In the genomic region with DNA sequence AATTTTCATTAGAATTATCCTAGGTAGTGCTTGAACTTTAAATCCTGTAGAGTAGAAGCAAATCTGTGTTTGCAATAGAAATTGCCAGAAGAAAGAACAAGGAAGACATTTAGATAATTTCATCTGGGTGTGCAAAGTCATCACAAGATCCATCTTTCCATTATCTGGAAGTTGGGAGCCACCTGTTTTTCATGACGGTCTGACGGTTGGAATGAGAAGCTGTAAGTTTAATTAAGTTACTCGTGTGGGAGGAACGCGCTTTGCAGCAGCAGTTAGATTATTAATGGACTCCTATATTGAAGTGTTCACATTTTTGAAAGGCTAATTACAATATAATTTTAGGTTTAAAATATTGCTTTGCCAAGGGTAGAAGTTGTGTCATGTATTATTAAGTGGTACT, we compare ENCODE assay signal across 25 cellular contexts.
A peak's percentile ranks its signal among the peaks of the same experiment; 100 is the strongest.
DNase-seq lines count a peak whose midpoint lies in the region; ATAC-seq and TF ChIP-seq lines count a peak whose summit lies in the region.
"Had no signal": no experiment of that assay in that cellular context is flagged by ENCODE, and none has a peak within 500 bp of the region (broad histone marks: within the 10 kb centered on the region; RNA-seq: fewer than 3 reads in every experiment).

No MANE protein-coding gene starts in this region.

- H3K4me2 ChIP-seq in SK-N-SH: no peak overlapping the region
- H3K4me2 ChIP-seq: A549, BLaER1 had no signal

- H3K36me3 ChIP-seq in BE2C: no peaks in the 10 kb centered on the region
- H3K36me3 ChIP-seq in SK-N-SH (replicated peaks in 1 of 2; ENCODE audit: control insufficient read depth in 1 of 2, insufficient read depth in 2 of 2, low read length in 1 of 2): no peaks in the 10 kb centered on the region
- H3K36me3 ChIP-seq: BLaER1 had no signal

- H3K4me3 ChIP-seq in BE2C (ENCODE audit: low read depth, low read length): no peak overlapping the region; the same call in 1 of the 2 replicates
- H3K4me3 ChIP-seq in SK-N-SH (ENCODE audit: low read depth in 2 of 2, low read length in 1 of 2): no peak overlapping the region
- H3K4me3 ChIP-seq: A549, BLaER1, GM12878 had no signal

- TF ChIP-seq CTCF in BE2C (IDR thresholded peaks at IDR 0.05; ENCODE audit: low read depth, low read length): 0 out of 2 replicates have a peak, but pooled peaks have one; percentile 5
- no peak for TF ChIP-seq CTCF in SK-N-SH (IDR thresholded peaks at IDR 0.05)
- TF ChIP-seq CTCF in GM13976 (IDR thresholded peaks at IDR 0.05; ENCODE audit: borderline replicate concordance, control extremely low read depth, extremely low read depth, insufficient read depth, missing control alignments): no peak

- no peaks in the 10 kb centered on the region for H3K79me2 ChIP-seq in SK-N-SH (ENCODE audit: insufficient read depth)

- H3K4me3 Mint-ChIP-seq in natural killer cell treated with Interleukin-12 subunit alpha and Interleukin-12 subunit beta and Interleukin-15 and Interleukin-18, amount 100 ng/mL, for 72 hours: no peak overlapping the region
- H3K4me3 Mint-ChIP-seq: B cell; CD14-positive monocyte; CD4-positive, alpha-beta memory T cell; CD4-positive, CD25-positive, alpha-beta regulatory T cell; CD8-positive, alpha-beta memory T cell had no signal

- no peaks in the 10 kb centered on the region for H3K36me3 Mint-ChIP-seq in natural killer cell treated with Interleukin-12 subunit alpha and Interleukin-12 subunit beta and Interleukin-15 and Interleukin-18, amount 100 ng/mL, for 72 hours
- H3K36me3 Mint-ChIP-seq: CD14-positive monocyte; CD4-positive, alpha-beta memory T cell; CD4-positive, CD25-positive, alpha-beta regulatory T cell; CD8-positive, alpha-beta memory T cell had no signal

- POLR2A ChIA-PET in SK-N-SH (lab: Yijun Ruan, JAX): no interaction called here

- in situ Hi-C loops in GM13976 (cut with MboI; ENCODE audit: low sequenced_read_pairs, unreplicated experiment): no loop called here

- H3K27ac Mint-ChIP-seq in natural killer cell treated with Interleukin-12 subunit alpha and Interleukin-12 subunit beta and Interleukin-15 and Interleukin-18, amount 100 ng/mL, for 72 hours: no peak overlapping the region
- H3K27ac Mint-ChIP-seq: B cell; CD14-positive monocyte; CD4-positive, alpha-beta memory T cell; CD8-positive, alpha-beta memory T cell had no signal

- H4K20me1 ChIP-seq in SK-N-SH (ENCODE audit: insufficient read depth): no peaks in the 10 kb centered on the region
- H4K20me1 ChIP-seq: BLaER1 had no signal

- no peaks in the 10 kb centered on the region for H3K4me1 Mint-ChIP-seq in natural killer cell treated with Interleukin-12 subunit alpha and Interleukin-12 subunit beta and Interleukin-15 and Interleukin-18, amount 100 ng/mL, for 72 hours (ENCODE audit: low read depth in 2 of 2)
- H3K4me1 Mint-ChIP-seq: B cell; CD14-positive monocyte; CD4-positive, alpha-beta memory T cell; CD4-positive, CD25-positive, alpha-beta regulatory T cell; CD8-positive, alpha-beta memory T cell had no signal

- H3K27ac ChIP-seq in SK-N-SH (ENCODE audit: low read depth in 2 of 2, low read length in 1 of 2): no peak overlapping the region
- H3K27ac ChIP-seq: 22Rv1, A549, BLaER1 had no signal

- WGBS in SK-N-SH (ENCODE audit: low lambda C conversion rate): 8% methylated on average over 5 of the region's 5 CpGs

- TF ChIP-seq EP300 in SK-N-SH (IDR thresholded peaks at IDR 0.05; ENCODE audit: borderline replicate concordance in 1 of 2, low read depth in 1 of 2, low read length in 1 of 2): peak in 1 of 2 experiments; percentile 55; a peak in 1 of 4 replicates

- TF ChIP-seq RAD21 in SK-N-SH (IDR thresholded peaks at IDR 0.05; ENCODE audit: low read length): 0 out of 2 replicates have a peak, but pooled peaks have one; percentile 6

- H3K4me1 ChIP-seq in BE2C (peaks cover 9% of the 10 kb centered on the region), SK-N-SH (ENCODE audit: control insufficient read depth in 1 of 2, insufficient read depth in 2 of 2, low read depth in 1 of 2, low read length in 1 of 2) (peaks cover 0 to 7% of the 10 kb centered on the region in 2 experiments; a peak in 3 of 4 replicates)
- H3K4me1 ChIP-seq: BLaER1 had no signal

- DNase-seq in BE2C (no peak), SK-N-SH (peak; percentile 12), left kidney (ENCODE audit: low read depth, low spot score) (peak; percentile 53), kidney tubule cell (ENCODE audit: low spot score) (no peak), GM13976 (ENCODE audit: low spot score) (no peak)
- DNase-seq in natural killer cell treated with Interleukin-12 subunit alpha and Interleukin-12 subunit beta and Interleukin-15 and Interleukin-18, amount 100 ng/mL, for 72 hours (ENCODE audit: low spot score): no peak
- DNase-seq: AML-193; C1 segment of cervical spinal cord; CD4-positive, alpha-beta memory T cell; CD4-positive, CD25-positive, alpha-beta regulatory T cell; CD8-positive, alpha-beta memory T cell; COR-L47; DMS 273 treated with DMSO at 0.1 percent for 48 hours; DMS153; DMS53; DMS79; DND-41; EL; GDM1 had no signal

- H3K9me3 Mint-ChIP-seq in natural killer cell treated with Interleukin-12 subunit alpha and Interleukin-12 subunit beta and Interleukin-15 and Interleukin-18, amount 100 ng/mL, for 72 hours: no peaks in the 10 kb centered on the region
- H3K9me3 Mint-ChIP-seq: CD8-positive, alpha-beta memory T cell had no signal

- H3K9me2 ChIP-seq in SK-N-SH: no peaks in the 10 kb centered on the region

- H3K9me3 ChIP-seq in BE2C (no peaks in the 10 kb centered on the region), SK-N-SH (no peaks in the 10 kb centered on the region)
- H3K9me3 ChIP-seq: A549, BLaER1 had no signal

- no peak for ATAC-seq in natural killer cell treated with Interleukin-12 subunit alpha and Interleukin-12 subunit beta and Interleukin-15 and Interleukin-18, amount 100 ng/mL, for 72 hours
- ATAC-seq: A549, GM12878 had no signal

- H3K27me3 ChIP-seq in BE2C (no peaks in the 10 kb centered on the region), SK-N-SH (ENCODE audit: insufficient read depth) (no peaks in the 10 kb centered on the region)
- H3K27me3 ChIP-seq: BLaER1 had no signal

- no peaks in the 10 kb centered on the region for H3F3A ChIP-seq in SK-N-SH (replicated peaks; ENCODE audit: insufficient read depth)

- peaks cover 0 to 7% of the 10 kb centered on the region in 2 donors for H3K27me3 Mint-ChIP-seq in natural killer cell treated with Interleukin-12 subunit alpha and Interleukin-12 subunit beta and Interleukin-15 and Interleukin-18, amount 100 ng/mL, for 72 hours
- H3K27me3 Mint-ChIP-seq: B cell; CD4-positive, CD25-positive, alpha-beta regulatory T cell; CD8-positive, alpha-beta memory T cell had no signal

- no peak overlapping the region for H3K9ac ChIP-seq in SK-N-SH
- H3K9ac ChIP-seq: BLaER1 had no signal

- H2AFZ ChIP-seq in SK-N-SH (ENCODE audit: low read depth): no peak overlapping the region

- CTCF ChIA-PET in SK-N-SH (lab: Yijun Ruan, JAX): interaction anchor here (0.8 kb wide), 1 partner anchor 9 kb away, joined by 4 read pairs; no protein-coding TSS in a partner anchor

TF ChIP-seq in SK-N-SH, 30 proteins besides CTCF, POLR2A, EP300 and RAD21:
- no peak for TF ChIP-seq TAF1 (IDR thresholded peaks at IDR 0.05; ENCODE audit: borderline replicate concordance, low read depth, low read length)
- TF ChIP-seq RCOR1 (IDR thresholded peaks at IDR 0.05; ENCODE audit: low read length): peak; percentile 70; the same call in 1 of the 2 replicates
- TF ChIP-seq GATA2 (CRISPR knock-in tag; IDR thresholded peaks at IDR 0.05): 0 out of 2 replicates have a peak, but pooled peaks have one; percentile 45
- TF ChIP-seq, protein P1, sequence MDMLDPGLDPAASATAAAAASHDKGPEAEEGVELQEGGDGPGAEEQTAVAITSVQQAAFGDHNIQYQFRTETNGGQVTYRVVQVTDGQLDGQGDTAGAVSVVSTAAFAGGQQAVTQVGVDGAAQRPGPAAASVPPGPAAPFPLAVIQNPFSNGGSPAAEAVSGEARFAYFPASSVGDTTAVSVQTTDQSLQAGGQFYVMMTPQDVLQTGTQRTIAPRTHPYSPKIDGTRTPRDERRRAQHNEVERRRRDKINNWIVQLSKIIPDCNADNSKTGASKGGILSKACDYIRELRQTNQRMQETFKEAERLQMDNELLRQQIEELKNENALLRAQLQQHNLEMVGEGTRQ (IDR thresholded peaks at IDR 0.05; ENCODE audit: borderline replicate concordance, low read depth, low read length): no peak
- no peak for TF ChIP-seq JUND (IDR thresholded peaks at IDR 0.05)
- TF ChIP-seq CHD2 (IDR thresholded peaks at IDR 0.05; ENCODE audit: low read length, partially characterized antibody): peak; percentile 31
- 0 out of 2 replicates have a peak, but pooled peaks have one; percentile 11 for TF ChIP-seq TCF12 (IDR thresholded peaks at IDR 0.05)
TF ChIP-seq in SK-N-SH: peak in this region for 4.

Comparison
In these comparisons a context has a peak if more than half of its experiments do, and no peak if none do; other contexts are left out.
1. DNase-seq: peak in SK-N-SH (single experiment) and left kidney (single experiment); none in BE2C (single experiment), kidney tubule cell (single experiment), GM13976 (single experiment) and natural killer cell treated with Interleukin-12 subunit alpha and Interleukin-12 subunit beta and Interleukin-15 and Interleukin-18, amount 100 ng/mL, for 72 hours (single experiment).